In the genomic region with DNA sequence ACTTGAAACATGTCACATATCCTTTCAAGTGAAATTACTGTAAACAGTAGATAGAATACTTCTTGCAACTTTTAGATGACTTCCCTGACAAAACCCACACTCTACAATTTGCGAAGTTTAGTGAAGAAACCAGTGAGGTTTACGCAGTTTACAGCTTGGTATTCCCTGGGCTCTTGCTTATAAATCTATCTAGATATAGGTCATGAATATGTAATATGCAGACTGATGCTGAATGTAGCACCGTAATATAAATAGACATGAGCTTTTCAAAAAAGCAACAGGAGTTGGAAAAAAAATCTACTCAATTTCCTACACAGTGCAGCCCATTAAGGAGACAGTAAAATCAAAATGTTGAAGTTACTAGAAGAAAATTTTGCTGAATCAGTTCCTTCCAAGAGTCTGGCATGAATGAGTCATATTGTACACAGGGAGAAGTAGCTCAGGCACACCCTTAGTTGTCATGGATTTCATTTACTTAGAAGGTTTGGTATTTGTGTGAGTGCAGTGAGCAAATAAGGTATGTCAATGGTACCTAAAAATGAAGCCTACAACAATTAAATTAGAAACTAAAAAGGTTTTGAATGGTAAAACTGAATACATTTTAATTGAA, we compare ENCODE assay signal across 12 cellular contexts.
DNase-seq lines count a peak whose midpoint lies in the region; ATAC-seq and TF ChIP-seq lines count a peak whose summit lies in the region.
"Had no signal": no experiment of that assay in that cellular context is flagged by ENCODE, and none has a peak within 500 bp of the region (broad histone marks: within the 10 kb centered on the region; RNA-seq: fewer than 3 reads in every experiment).

No MANE protein-coding gene starts in this region.

- H3K9me3 ChIP-seq in mammary epithelial cell (replicated peaks; ENCODE audit: insufficient read depth, low read length), result no peaks in the 10 kb centered on the region
- no peaks in the 10 kb centered on the region for H3K9me3 ChIP-seq in lower lobe of right lung
- H3K9me3 ChIP-seq in MG63, result no peaks in the 10 kb centered on the region

- intact Hi-C loops in mammary epithelial cell (cut with micrococcal nuclease) (no loop called here), lower lobe of right lung (cut with DNase I) (no loop called here)
- intact Hi-C loops in activated T-helper 2 cell treated with anti-CD3 and anti-CD28 coated beads, Interferon-gamma antibody, Interleukin-2, Interleukin-4, amounts not matched to agents 10 μg/mL and 5 μg/mL and 100 μg/mL, durations not matched to agents 14 hours and 24 hours and 36 hours (cut with micrococcal nuclease), result no loop called here

- peak overlapping the region; percentile 7 for H3K4me2 ChIP-seq in mammary epithelial cell (ENCODE audit: insufficient read depth, low read depth, low read length)

- H3K4me1 ChIP-seq in mammary epithelial cell (ENCODE audit: insufficient read depth, low read length) (peaks cover 6% of the 10 kb centered on the region), lower lobe of right lung (peaks cover 6% of the 10 kb centered on the region)

- no peak overlapping the region for H3K4me3 ChIP-seq in mammary epithelial cell (replicated peaks in 1 of 3; ENCODE audit: insufficient read depth in 1 of 3, low read depth in 2 of 3, low read length in 3 of 3)
- H3K4me3 ChIP-seq in lower lobe of right lung, result no peak overlapping the region
- no peak overlapping the region for H3K4me3 ChIP-seq in MG63

- no peaks in the 10 kb centered on the region for H3K79me2 ChIP-seq in mammary epithelial cell (ENCODE audit: insufficient read depth, low read length)

- dilution Hi-C loops in mammary epithelial cell (cut with HindIII; ENCODE audit: low sequenced_read_pairs), result no loop called here

- in situ Hi-C loops in Caki2 (cut with HindIII; ENCODE audit: low pct_unique_long_range_greater_than_20kb, low sequenced_read_pairs) (no loop called here), mammary epithelial cell (cut with MboI; ENCODE audit: low sequenced_read_pairs in 2 of 2) (no loop called here)

- H3K4me3 Mint-ChIP-seq in activated T-helper 2 cell treated with anti-CD3 and anti-CD28 coated beads, Interferon-gamma antibody, Interleukin-2, Interleukin-4, amounts not matched to agents 10 μg/mL and 5 μg/mL and 100 μg/mL, durations not matched to agents 14 hours and 24 hours and 36 hours (ENCODE audit: low read depth), result no peak overlapping the region
- H3K4me3 Mint-ChIP-seq: activated CD8-positive, alpha-beta T cell treated with anti-CD3 and anti-CD28 coated beads for 36 hours had no signal

- H3K27ac ChIP-seq in mammary epithelial cell (ENCODE audit: insufficient read depth, low read depth, low read length), result peak overlapping the region; percentile 70
- H3K27ac ChIP-seq in lower lobe of right lung, result no peak overlapping the region

- CTCF ChIA-PET in mammary epithelial cell (lab: Charles Lee; ENCODE audit: low non-redundant PET), result interaction anchor here (0.5 kb wide), 1 partner anchor 1051 kb away, joined by 4 read pairs; no protein-coding TSS in a partner anchor

- H3K9me3 Mint-ChIP-seq in activated T-helper 2 cell treated with anti-CD3 and anti-CD28 coated beads, Interferon-gamma antibody, Interleukin-2, Interleukin-4, amounts not matched to agents 10 μg/mL and 5 μg/mL and 100 μg/mL, durations not matched to agents 14 hours and 24 hours and 36 hours, result no peaks in the 10 kb centered on the region

- no peaks in the 10 kb centered on the region for H3K27me3 Mint-ChIP-seq in activated T-helper 2 cell treated with anti-CD3 and anti-CD28 coated beads, Interferon-gamma antibody, Interleukin-2, Interleukin-4, amounts not matched to agents 10 μg/mL and 5 μg/mL and 100 μg/mL, durations not matched to agents 14 hours and 24 hours and 36 hours (ENCODE audit: low read depth)
- H3K27me3 Mint-ChIP-seq: activated CD8-positive, alpha-beta T cell treated with anti-CD3 and anti-CD28 coated beads for 36 hours had no signal

- H3K9ac ChIP-seq in mammary epithelial cell (ENCODE audit: insufficient read depth, low read length), result no peak overlapping the region

- no peak overlapping the region for H3K27ac Mint-ChIP-seq in activated T-helper 2 cell treated with anti-CD3 and anti-CD28 coated beads, Interferon-gamma antibody, Interleukin-2, Interleukin-4, amounts not matched to agents 10 μg/mL and 5 μg/mL and 100 μg/mL, durations not matched to agents 14 hours and 24 hours and 36 hours
- H3K27ac Mint-ChIP-seq: activated CD8-positive, alpha-beta T cell treated with anti-CD3 and anti-CD28 coated beads for 36 hours had no signal

- H3K4me1 Mint-ChIP-seq in activated T-helper 2 cell treated with anti-CD3 and anti-CD28 coated beads, Interferon-gamma antibody, Interleukin-2, Interleukin-4, amounts not matched to agents 10 μg/mL and 5 μg/mL and 100 μg/mL, durations not matched to agents 14 hours and 24 hours and 36 hours (ENCODE audit: low read depth), result no peaks in the 10 kb centered on the region

- DNase-seq in Caki2 (ENCODE audit: low read depth) (peak; percentile 74), LoVo (ENCODE audit: low spot score) (peak; percentile 86), mammary epithelial cell (peak; percentile 83), lower lobe of right lung (no peak), NCI-H187 treated with DMSO at 0.1 percent for 48 hours (lab: John Stamatoyannopoulos, UW) (no peak), NCI-H146 treated with DMSO at 0.1 percent for 48 hours (lab: John Stamatoyannopoulos, UW; ENCODE audit: unreplicated experiment) (no peak), MG63 (no peak)
- DNase-seq in activated T-helper 2 cell treated with anti-CD3 and anti-CD28 coated beads, Interferon-gamma antibody, Interleukin-2, Interleukin-4, amounts not matched to agents 10 μg/mL and 5 μg/mL and 100 μg/mL, durations not matched to agents 14 hours and 24 hours and 36 hours (ENCODE audit: low spot score), result no peak
- DNase-seq: activated CD8-positive, alpha-beta T cell treated with anti-CD3 and anti-CD28 coated beads for 36 hours; DND-41; HCEC 1CT; stimulated activated naive CD8-positive, alpha-beta T cell treated with anti-CD3 and anti-CD28 coated beads, Interleukin-15, Interleukin-2, amounts not matched to agents 100 U/mL and 50 U/mL, for 24 hours had no signal

- H4K20me1 ChIP-seq in mammary epithelial cell (ENCODE audit: insufficient read depth, low read length), result no peaks in the 10 kb centered on the region

- no peak overlapping the region for H2AFZ ChIP-seq in mammary epithelial cell (ENCODE audit: low read depth, low read length)

- WGBS in mammary epithelial cell (ENCODE audit: low coverage, missing lambda C conversion rate), result 81% methylated on average over 3 of the region's 3 CpGs

- no peaks in the 10 kb centered on the region for H3K36me3 ChIP-seq in mammary epithelial cell (ENCODE audit: insufficient read depth, low read length)
- H3K36me3 ChIP-seq in lower lobe of right lung, result no peaks in the 10 kb centered on the region
- no peaks in the 10 kb centered on the region for H3K36me3 ChIP-seq in MG63

- no peaks in the 10 kb centered on the region for H3K27me3 ChIP-seq in mammary epithelial cell (ENCODE audit: insufficient read depth, low read length)
- no peaks in the 10 kb centered on the region for H3K27me3 ChIP-seq in lower lobe of right lung (ENCODE audit: low read depth)
- no peaks in the 10 kb centered on the region for H3K27me3 ChIP-seq in MG63

- no TSS peak for BruUV-seq in mammary epithelial cell (replicated peaks; lab: Mats Ljungman, UMichigan)

- TF ChIP-seq CTCF in mammary epithelial cell (conservative IDR thresholded peaks at IDR 0.05 in 1 of 2, IDR thresholded peaks at IDR 0.05 in 1 of 2; ENCODE audit: extremely low read depth in 1 of 2, insufficient read depth in 1 of 2, low read depth in 1 of 2, low read length in 2 of 2) (no peak), lower lobe of right lung (IDR thresholded peaks at IDR 0.05) (no peak)

- peak; percentile 78 to 80 for ATAC-seq in lower lobe of right lung
- ATAC-seq: activated CD8-positive, alpha-beta T cell treated with anti-CD3 and anti-CD28 coated beads for 36 hours; stimulated activated naive CD8-positive, alpha-beta T cell treated with anti-CD3 and anti-CD28 coated beads, Interleukin-15, Interleukin-2, amounts not matched to agents 100 U/mL and 50 U/mL, for 24 hours had no signal

- H3K36me3 Mint-ChIP-seq in activated T-helper 2 cell treated with anti-CD3 and anti-CD28 coated beads, Interferon-gamma antibody, Interleukin-2, Interleukin-4, amounts not matched to agents 10 μg/mL and 5 μg/mL and 100 μg/mL, durations not matched to agents 14 hours and 24 hours and 36 hours (ENCODE audit: low read depth), result no peaks in the 10 kb centered on the region

Comparison
In these comparisons a context has a peak if more than half of its experiments do, and no peak if none do; other contexts are left out.
1. DNase-seq: peak in Caki2 (single experiment), LoVo (single experiment) and mammary epithelial cell (single experiment); none in lower lobe of right lung (single experiment), NCI-H187 treated with DMSO at 0.1 percent for 48 hours (single experiment), NCI-H146 treated with DMSO at 0.1 percent for 48 hours (single experiment), MG63 (single experiment) and activated T-helper 2 cell treated with anti-CD3 and anti-CD28 coated beads, Interferon-gamma antibody, Interleukin-2, Interleukin-4, amounts not matched to agents 10 μg/mL and 5 μg/mL and 100 μg/mL, durations not matched to agents 14 hours and 24 hours and 36 hours (single experiment).